16 cellular contexts compared by ENCODE assay signal in genomic region chr5:146703499-146703898, GRCh38.
"Had no signal": no experiment of that assay in that cellular context is flagged by ENCODE, and none has a peak within 500 bp of the region (broad histone marks: within the 10 kb centered on the region; RNA-seq: fewer than 3 reads in every experiment).

No MANE protein-coding gene starts in this region.

- H3K27ac ChIP-seq: coronary artery, gastroesophageal sphincter, left lung, right atrium auricular region, transverse colon had no signal

- H3K4me3 ChIP-seq: coronary artery, gastroesophageal sphincter, left lung, mucosa of descending colon, right atrium auricular region, transverse colon had no signal

- H3K4me1 ChIP-seq: gastroesophageal sphincter, left lung, right atrium auricular region, transverse colon had no signal

- H3K4me1 Mint-ChIP-seq: activated CD4-positive, alpha-beta T cell treated with anti-CD3 and anti-CD28 coated beads, Interleukin-2, amount 10 ng/mL, durations not matched to agents 7 days and 5 days; stimulated activated naive B cell treated with anti-CD40 and anti-IgM and Interleukin-4, amounts not matched to agents 10 μg/mL and 1 μg/mL and 100 μg/mL, for 72 hours had no signal

- H3K27me3 Mint-ChIP-seq: activated CD4-positive, alpha-beta T cell treated with anti-CD3 and anti-CD28 coated beads, Interleukin-2, amount 10 ng/mL, durations not matched to agents 7 days and 5 days; naive thymus-derived CD4-positive, alpha-beta T cell; stimulated activated naive B cell treated with anti-CD40 and anti-IgM and Interleukin-4, amounts not matched to agents 10 μg/mL and 1 μg/mL and 100 μg/mL, for 72 hours had no signal

- DNase-seq: activated CD4-positive, alpha-beta T cell treated with anti-CD3 and anti-CD28 coated beads, Interleukin-2, amount 10 ng/mL, durations not matched to agents 7 days and 5 days; activated naive CD4-positive, alpha-beta T cell treated with anti-CD3 and anti-CD28 coated beads, Interleukin-2, amount 50 U/mL, for 16 hours; caudate nucleus; islet precursor cell; left lung; mucosa of descending colon; naive thymus-derived CD4-positive, alpha-beta T cell; nucleus accumbens; posterior cingulate gyrus; stimulated activated CD4-positive, alpha-beta T cell treated with anti-CD3 and anti-CD28 coated beads, Interleukin-15, amount 100 ng/mL, for 24 hours; stimulated activated CD4-positive, alpha-beta T cell treated with anti-CD3 and anti-CD28 coated beads, Interleukin-4, amount 100 ng/mL, for 1 hour; stimulated activated naive B cell treated with anti-CD40 and anti-IgM and Interleukin-4, amounts not matched to agents 10 μg/mL and 1 μg/mL and 100 μg/mL, for 72 hours; transverse colon had no signal

- H3K9me3 ChIP-seq: gastroesophageal sphincter, left lung, mucosa of descending colon, right atrium auricular region, transverse colon had no signal

- H3K9me3 Mint-ChIP-seq: activated CD4-positive, alpha-beta T cell treated with anti-CD3 and anti-CD28 coated beads, Interleukin-2, amount 10 ng/mL, durations not matched to agents 7 days and 5 days; naive thymus-derived CD4-positive, alpha-beta T cell had no signal

- H3K36me3 ChIP-seq: gastroesophageal sphincter, left lung, right atrium auricular region, transverse colon had no signal

- H3K27me3 ChIP-seq: gastroesophageal sphincter, left lung, right atrium auricular region, transverse colon had no signal

- H3K27ac Mint-ChIP-seq: activated CD4-positive, alpha-beta T cell treated with anti-CD3 and anti-CD28 coated beads, Interleukin-2, amount 10 ng/mL, durations not matched to agents 7 days and 5 days; naive thymus-derived CD4-positive, alpha-beta T cell; stimulated activated naive B cell treated with anti-CD40 and anti-IgM and Interleukin-4, amounts not matched to agents 10 μg/mL and 1 μg/mL and 100 μg/mL, for 72 hours had no signal

- H3K36me3 Mint-ChIP-seq: naive thymus-derived CD4-positive, alpha-beta T cell; stimulated activated naive B cell treated with anti-CD40 and anti-IgM and Interleukin-4, amounts not matched to agents 10 μg/mL and 1 μg/mL and 100 μg/mL, for 72 hours had no signal

- H3K4me3 Mint-ChIP-seq: activated CD4-positive, alpha-beta T cell treated with anti-CD3 and anti-CD28 coated beads, Interleukin-2, amount 10 ng/mL, durations not matched to agents 7 days and 5 days; naive thymus-derived CD4-positive, alpha-beta T cell; stimulated activated naive B cell treated with anti-CD40 and anti-IgM and Interleukin-4, amounts not matched to agents 10 μg/mL and 1 μg/mL and 100 μg/mL, for 72 hours had no signal

- ATAC-seq: gastroesophageal sphincter; left lung; mucosa of descending colon; naive thymus-derived CD4-positive, alpha-beta T cell; stimulated activated naive B cell treated with anti-CD40 and anti-IgM and Interleukin-4, amounts not matched to agents 10 μg/mL and 1 μg/mL and 100 μg/mL, for 72 hours had no signal
